In the genomic region with DNA sequence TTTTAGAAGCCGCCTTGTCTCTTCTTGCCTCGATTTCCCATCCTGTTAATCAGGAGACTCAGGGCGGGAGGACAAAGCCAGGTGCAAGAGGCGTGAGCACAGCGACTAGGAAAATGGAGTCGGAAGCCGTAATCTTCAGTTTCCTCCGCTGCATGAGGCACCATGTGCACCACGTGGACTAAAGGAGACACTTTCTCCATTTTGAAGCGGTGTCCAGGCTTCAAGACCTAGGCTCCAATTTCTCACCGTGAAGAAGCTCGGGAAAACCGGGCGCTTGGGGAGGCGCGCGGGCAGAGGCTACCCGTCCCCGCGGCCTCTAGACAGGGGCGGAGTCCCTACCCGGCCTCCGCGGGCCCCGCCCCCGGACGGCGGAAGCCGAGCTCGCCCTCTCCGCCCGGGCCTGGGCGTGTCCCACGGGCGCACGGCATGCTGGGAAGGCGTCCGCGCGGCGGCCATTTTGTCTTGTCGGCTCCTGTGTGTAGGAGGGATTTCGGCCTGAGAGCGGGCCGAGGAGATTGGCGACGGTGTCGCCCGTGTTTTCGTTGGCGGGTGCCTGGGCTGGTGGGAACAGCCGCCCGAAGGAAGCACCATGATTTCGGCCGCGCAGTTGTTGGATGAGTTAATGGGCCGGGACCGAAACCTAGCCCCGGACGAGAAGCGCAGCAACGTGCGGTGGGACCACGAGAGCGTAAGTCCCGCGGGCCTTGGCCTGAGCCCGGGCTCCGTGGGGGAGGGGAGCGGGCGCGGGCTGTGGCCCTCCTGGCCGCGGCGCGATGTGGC, we compare ENCODE assay signal across 8 cellular contexts. TPM values are rescaled to one million over a fixed set of nuclear protein-coding genes. Genes with fewer than 3 reads are reported as not detected.
DNase-seq lines count a peak whose midpoint lies in the region; ATAC-seq and TF ChIP-seq lines count a peak whose summit lies in the region.

A gene with protein sequence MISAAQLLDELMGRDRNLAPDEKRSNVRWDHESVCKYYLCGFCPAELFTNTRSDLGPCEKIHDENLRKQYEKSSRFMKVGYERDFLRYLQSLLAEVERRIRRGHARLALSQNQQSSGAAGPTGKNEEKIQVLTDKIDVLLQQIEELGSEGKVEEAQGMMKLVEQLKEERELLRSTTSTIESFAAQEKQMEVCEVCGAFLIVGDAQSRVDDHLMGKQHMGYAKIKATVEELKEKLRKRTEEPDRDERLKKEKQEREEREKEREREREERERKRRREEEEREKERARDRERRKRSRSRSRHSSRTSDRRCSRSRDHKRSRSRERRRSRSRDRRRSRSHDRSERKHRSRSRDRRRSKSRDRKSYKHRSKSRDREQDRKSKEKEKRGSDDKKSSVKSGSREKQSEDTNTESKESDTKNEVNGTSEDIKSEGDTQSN (plus strand): TSS at position 460 of the 780 bp plus-strand sequence. CDS start 130 bp downstream, at position 590.

- no peaks in the 10 kb centered on the region for H3K9me3 Mint-ChIP-seq in activated naive CD8-positive, alpha-beta T cell (ENCODE audit: low read depth)
- H3K9me3 Mint-ChIP-seq in glutamatergic neuron (ENCODE audit: unreplicated experiment): peaks cover 2% of the 10 kb centered on the region

- ATAC-seq in HG02678 (IDR thresholded peaks at IDR 0.05; ENCODE audit: unreplicated experiment): peak; percentile 94

- H3K27me3 Mint-ChIP-seq in activated naive CD8-positive, alpha-beta T cell: no peaks in the 10 kb centered on the region
- H3K27me3 Mint-ChIP-seq in glutamatergic neuron (ENCODE audit: unreplicated experiment): no peaks in the 10 kb centered on the region

- peaks cover 26% of the 10 kb centered on the region for H3K4me1 Mint-ChIP-seq in activated naive CD8-positive, alpha-beta T cell (ENCODE audit: low read depth)
- peaks cover 13% of the 10 kb centered on the region for H3K4me1 Mint-ChIP-seq in glutamatergic neuron (ENCODE audit: low read depth, unreplicated experiment)

- DNase-seq in NCI-H1105 treated with DMSO at 0.1 percent for 48 hours (lab: John Stamatoyannopoulos, UW) (peak; percentile 93), SKM-1 treated with dmso at 0.1 percent for 144 hours (lab: John Stamatoyannopoulos, UW; ENCODE audit: unreplicated experiment) (peak; percentile 81), glutamatergic neuron (peak; percentile 96), ovary (peak; percentile 92 to 96 (median 93))

- no peaks in the 10 kb centered on the region for H3K36me3 ChIP-seq in ovary
- no peaks in the 10 kb centered on the region for H3K36me3 ChIP-seq in thymus (ENCODE audit: control insufficient read depth, insufficient read depth)

- H3K36me3 Mint-ChIP-seq in activated naive CD8-positive, alpha-beta T cell: peaks cover 9% of the 10 kb centered on the region
- H3K36me3 Mint-ChIP-seq in glutamatergic neuron (ENCODE audit: unreplicated experiment): no peaks in the 10 kb centered on the region

- H3K27ac ChIP-seq in ovary (peak within 1 kb of the TSS; percentile 78 to 96), thymus (ENCODE audit: low read depth) (peak within 1 kb of the TSS; percentile 99)

- H3K4me1 ChIP-seq in ovary (ENCODE audit: insufficient read depth): peaks cover 15% of the 10 kb centered on the region
- peaks cover 18% of the 10 kb centered on the region for H3K4me1 ChIP-seq in thymus (ENCODE audit: control insufficient read depth, insufficient read depth, low read length)

- WGBS in ovary, 3 donors: 1 to 2% (median 2%) methylated on average over 65 to 76 of the region's 76 CpGs
- 2% methylated on average over 76 of the region's 76 CpGs for WGBS in thymus

- intact Hi-C loops in ovary (cut with DNase I): no loop called here

- no peaks in the 10 kb centered on the region for H3K9me3 ChIP-seq in ovary
- H3K9me3 ChIP-seq in thymus (ENCODE audit: control insufficient read depth): no peaks in the 10 kb centered on the region

- no peak for TF ChIP-seq EP300 in ovary (IDR thresholded peaks at IDR 0.05)

- no peak for TF ChIP-seq CTCF in glutamatergic neuron (IDR thresholded peaks at IDR 0.05; ENCODE audit: partially characterized antibody, unreplicated experiment)
- TF ChIP-seq CTCF in ovary (IDR thresholded peaks at IDR 0.05): peak in 1 of 3 donors; percentile 15

- H3K27me3 ChIP-seq in ovary: no peaks in the 10 kb centered on the region
- no peaks in the 10 kb centered on the region for H3K27me3 ChIP-seq in thymus (ENCODE audit: control insufficient read depth, insufficient read depth)

- H3K4me3 ChIP-seq in ovary: peak within 1 kb of the TSS; percentile 74
- peak within 1 kb of the TSS; percentile 98 for H3K4me3 ChIP-seq in thymus (ENCODE audit: low read length)

- TF ChIP-seq POLR2A in GM10847 (IDR thresholded peaks at IDR 0.05; ENCODE audit: extremely low read depth, insufficient read length) (peak; percentile 93), ovary (IDR thresholded peaks at IDR 0.05) (peak; percentile 94)

- H3K4me3 Mint-ChIP-seq in activated naive CD8-positive, alpha-beta T cell: peak within 1 kb of the TSS; percentile 89
- H3K4me3 Mint-ChIP-seq in glutamatergic neuron (ENCODE audit: unreplicated experiment): peak within 1 kb of the TSS; percentile 91

- H3K27ac Mint-ChIP-seq in activated naive CD8-positive, alpha-beta T cell: peak within 1 kb of the TSS; percentile 99
- peak within 1 kb of the TSS; percentile 99 for H3K27ac Mint-ChIP-seq in glutamatergic neuron (ENCODE audit: unreplicated experiment)

RNA-seq across cellular contexts. Expression of the gene that starts here (rescaled TPM):
- total RNA-seq in glutamatergic neuron (ENCODE audit: unreplicated experiment): 222 TPM
- total RNA-seq in ovary: 100 to 1,000 TPM; 103 to 172 (median 139) TPM
- 100 to 1,000 TPM in 1 of 2 donors, 10 to 100 TPM in 1; 96.5 to 148 TPM for polyA plus RNA-seq in ovary
- polyA plus RNA-seq in thymus: 200 TPM

Comparison
In these comparisons a context has a peak if more than half of its experiments do, and no peak if none do; other contexts are left out.
1. Peak in every context shown above with its lines: DNase-seq, ATAC-seq, H3K4me3 ChIP-seq and H3K27ac ChIP-seq.